In the genomic region with DNA sequence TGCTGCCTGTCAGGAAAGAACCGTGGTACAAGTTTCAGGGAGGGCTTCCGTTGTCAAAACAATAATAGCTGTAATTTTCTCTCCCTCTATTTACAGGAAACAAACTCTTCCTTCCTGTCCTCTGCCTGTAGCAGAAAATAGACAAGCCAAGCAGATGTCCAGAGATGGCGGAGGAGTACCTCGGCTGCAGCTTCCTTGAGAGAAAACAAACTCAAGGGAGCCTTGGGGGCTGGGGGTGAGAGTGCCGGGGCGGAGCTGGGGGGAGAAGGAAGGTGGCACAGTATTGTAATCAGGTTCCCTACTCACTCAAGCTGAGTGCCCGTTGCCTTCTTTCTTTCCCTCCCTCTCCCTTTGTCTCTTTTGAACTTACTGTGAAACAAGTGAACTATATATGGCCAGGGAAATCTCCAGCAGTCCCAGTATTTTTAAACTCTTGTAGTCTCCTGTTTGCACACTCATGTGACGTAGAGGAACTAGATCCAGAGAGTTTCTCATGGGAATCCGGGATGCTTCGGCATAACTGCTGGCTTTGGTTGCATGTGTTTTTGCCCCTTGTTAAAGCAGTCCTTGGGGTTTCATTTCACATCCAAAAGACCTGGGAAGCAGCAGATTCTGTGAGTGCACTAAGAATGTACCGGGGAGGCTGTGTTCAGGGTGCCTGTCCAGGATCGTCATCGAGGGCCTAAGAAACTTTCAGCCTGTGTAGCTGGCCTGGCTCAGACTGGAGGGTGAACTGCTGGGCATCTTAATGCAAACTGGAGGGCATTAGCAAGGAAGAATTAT, we compare ENCODE assay signal across 8 cellular contexts. TPM values are rescaled to one million over a fixed set of nuclear protein-coding genes. Genes with fewer than 3 reads are reported as not detected.
A peak's percentile ranks its signal among the peaks of the same experiment; 100 is the strongest.
DNase-seq lines count a peak whose midpoint lies in the region; ATAC-seq and TF ChIP-seq lines count a peak whose summit lies in the region.

No MANE protein-coding gene starts in this region.

- H3K27ac Mint-ChIP-seq in activated T-cell treated with anti-CD3 and anti-CD28 coated beads, Interleukin-2, amount 50 U/mL, for 24 hours, result no peak overlapping the region
- H3K27ac Mint-ChIP-seq in central memory CD8-positive, alpha-beta T cell (ENCODE audit: low read depth), result no peak overlapping the region

- H3K9me3 ChIP-seq in transverse colon (no peaks in the 10 kb centered on the region), left lung (no peaks in the 10 kb centered on the region)

- TF ChIP-seq EP300 in transverse colon (IDR thresholded peaks at IDR 0.05; ENCODE audit: low read depth), result no peak

- H3K36me3 ChIP-seq in transverse colon, result no peaks in the 10 kb centered on the region
- no peaks in the 10 kb centered on the region for H3K36me3 ChIP-seq in left lung

- no peaks in the 10 kb centered on the region for H3K27me3 Mint-ChIP-seq in activated T-cell treated with anti-CD3 and anti-CD28 coated beads, Interleukin-2, amount 50 U/mL, for 24 hours
- H3K27me3 Mint-ChIP-seq in central memory CD8-positive, alpha-beta T cell, result no peaks in the 10 kb centered on the region

- H3K4me1 Mint-ChIP-seq in activated T-cell treated with anti-CD3 and anti-CD28 coated beads, Interleukin-2, amount 50 U/mL, for 24 hours (ENCODE audit: low read depth), result peaks cover 2% of the 10 kb centered on the region
- no peaks in the 10 kb centered on the region for H3K4me1 Mint-ChIP-seq in central memory CD8-positive, alpha-beta T cell

- DNase-seq in activated T-cell treated with anti-CD3 and anti-CD28 coated beads, Interleukin-2, amount 50 U/mL, for 24 hours, result no peak
- no peak for DNase-seq in activated T-cell treated with anti-CD3 and anti-CD28 coated beads, Interleukin-2, amount 50 U/mL, for 48 hours
- DNase-seq in central memory CD8-positive, alpha-beta T cell (ENCODE audit: low spot score in 2 of 2), result no peak
- DNase-seq in transverse colon (peak; percentile 15), hippocampal formation (lab: John Stamatoyannopoulos, UW) (no peak), left lung (no peak), midbrain (lab: John Stamatoyannopoulos, UW) (no peak)

- H3K36me3 Mint-ChIP-seq in activated T-cell treated with anti-CD3 and anti-CD28 coated beads, Interleukin-2, amount 50 U/mL, for 24 hours (ENCODE audit: low read depth), result no peaks in the 10 kb centered on the region
- H3K36me3 Mint-ChIP-seq in central memory CD8-positive, alpha-beta T cell (ENCODE audit: insufficient read depth), result no peaks in the 10 kb centered on the region

- H3K27ac ChIP-seq in transverse colon (peak overlapping the region in 3 of 4 donors; percentile 5 to 68 (median 10)), left lung (no peak overlapping the region)

- TF ChIP-seq CTCF in transverse colon (IDR thresholded peaks at IDR 0.05) (no peak), left lung (IDR thresholded peaks at IDR 0.05) (no peak)

- no peak for TF ChIP-seq POLR2A in transverse colon (IDR thresholded peaks at IDR 0.05)

- ATAC-seq in HG03175 (IDR thresholded peaks at IDR 0.05; ENCODE audit: unreplicated experiment), result peak; percentile 63
- peak; percentile 19 for ATAC-seq in central memory CD8-positive, alpha-beta T cell (replicated peaks; ENCODE audit: extremely low read depth, poor library complexity, severe bottlenecking)
- no peak for ATAC-seq in left lung

- WGBS in transverse colon (ENCODE audit: low coverage in 1 of 2), 2 donors, result 50 to 64% methylated on average over 9 to 13 of the region's 13 CpGs

- H3K4me3 Mint-ChIP-seq in activated T-cell treated with anti-CD3 and anti-CD28 coated beads, Interleukin-2, amount 50 U/mL, for 24 hours, result peak overlapping the region; percentile 5
- no peak overlapping the region for H3K4me3 Mint-ChIP-seq in central memory CD8-positive, alpha-beta T cell

- intact Hi-C loops in transverse colon (cut with DNase I; ENCODE audit: low total_unique reads) (no loop called here), left lung (cut with DNase I) (no loop called here)

- in situ Hi-C loops in transverse colon (cut with MboI; ENCODE audit: low pct_ligation_motif_present in 1 of 4, low pct_unique_long_range_greater_than_20kb in 1 of 4, low sequenced_read_pairs in 3 of 4), result no loop called here

- H3K27me3 ChIP-seq in transverse colon (no peaks in the 10 kb centered on the region), left lung (no peaks in the 10 kb centered on the region)

- no peaks in the 10 kb centered on the region for H3K9me3 Mint-ChIP-seq in activated T-cell treated with anti-CD3 and anti-CD28 coated beads, Interleukin-2, amount 50 U/mL, for 24 hours
- H3K9me3 Mint-ChIP-seq in central memory CD8-positive, alpha-beta T cell, result no peaks in the 10 kb centered on the region

- H3K4me1 ChIP-seq in transverse colon (no peaks in the 10 kb centered on the region), left lung (peaks cover 0 to 2% of the 10 kb centered on the region in 2 donors)

- H3K4me3 ChIP-seq in transverse colon (no peak overlapping the region), left lung (no peak overlapping the region)

RNA-seq across cellular contexts. Expression of a gene that starts 44.6 kb away (rescaled TPM):
- total RNA-seq in transverse colon, result 10 to 100 TPM in 3 of 4 donors, 1 to 10 TPM in 1; 7.2 to 42.4 (median 25.7) TPM
- 10 to 100 TPM; 49.2 to 58.7 TPM for total RNA-seq in left lung

Comparison
In these comparisons a context has a peak if more than half of its experiments do, and no peak if none do; other contexts are left out.
1. H3K27ac ChIP-seq: peak in transverse colon (3 of 4); none in left lung (0 of 2).